ENCODE assay signal across 10 cellular contexts in genomic region chr3:48039487-48040190, GRCh38. TPM values are rescaled to one million over a fixed set of nuclear protein-coding genes. Genes with fewer than 3 reads are reported as not detected.
A peak's percentile ranks its signal among the peaks of the same experiment; 100 is the strongest.
DNase-seq lines count a peak whose midpoint lies in the region; ATAC-seq, FAIRE-seq and TF ChIP-seq lines count a peak whose summit lies in the region.
"Had no signal": no experiment of that assay in that cellular context is flagged by ENCODE, and none has a peak within 500 bp of the region (broad histone marks: within the 10 kb centered on the region; RNA-seq: fewer than 3 reads in every experiment).

No MANE protein-coding gene starts in this region.

- H2BK5ac ChIP-seq in H1 (ENCODE audit: low read depth, low read length): no peak overlapping the region

- no peak for FAIRE-seq in H1 (lab: Jason Lieb, UNC)
- FAIRE-seq: keratinocyte had no signal

- no peak overlapping the region; a peak in 1 of 4 replicates for H3K4me2 ChIP-seq in H1 (ENCODE audit: insufficient read depth in 1 of 2, low read depth in 2 of 2, low read length in 2 of 2)

- H4K20me1 ChIP-seq in H1 (replicated peaks in 1 of 2; ENCODE audit: control insufficient read depth in 1 of 2, insufficient read depth in 2 of 2, low read length in 2 of 2): no peaks in the 10 kb centered on the region

- H4K91ac ChIP-seq in H1 (replicated peaks; ENCODE audit: insufficient read length, low read length): no peak overlapping the region

- H3K23me2 ChIP-seq in H1 (ENCODE audit: low read depth, low read length): no peaks in the 10 kb centered on the region

- POLR2A ChIA-PET in H1 (lab: Charles Lee; ENCODE audit: partially characterized antibody): interaction anchor here (0.8 to 1.2 kb wide), 3 partner anchors 16 to 49 kb away, joined by 3 to 5 read pairs (median 3); no protein-coding TSS in a partner anchor
- POLR2A ChIA-PET in activated CD4-positive, alpha-beta T cell treated with anti-CD3 and anti-CD28 coated beads, Interleukin-2, amount 10 ng/mL, durations not matched to agents 7 days and 5 days (lab: Charles Lee): no interaction called here
- POLR2A ChIA-PET in T-cell (lab: Charles Lee): no interaction called here

- H3K18ac ChIP-seq in H1 (ENCODE audit: extremely low read depth, low read length): no peak overlapping the region

- peaks cover 0 to 6% (median under 1%) of the 10 kb centered on the region in 4 experiments; a peak in 3 of 7 replicates for H3K4me1 ChIP-seq in H1 (replicated peaks in 1 of 4; ENCODE audit: control insufficient read depth in 3 of 4, insufficient read depth in 4 of 4, low read length in 3 of 4)
- peaks cover 13% of the 10 kb centered on the region for H3K4me1 ChIP-seq in mucosa of stomach (ENCODE audit: control insufficient read depth, insufficient read depth, low read length)

- H3K36me3 Mint-ChIP-seq in activated CD4-positive, alpha-beta T cell treated with anti-CD3 and anti-CD28 coated beads, Interleukin-2, amount 10 ng/mL, durations not matched to agents 7 days and 5 days (ENCODE audit: low read depth): peaks cover 2% of the 10 kb centered on the region
- H3K36me3 Mint-ChIP-seq in T-cell: peaks cover 2% of the 10 kb centered on the region

- H2BK12ac ChIP-seq in H1 (ENCODE audit: low read depth, low read length): no peak overlapping the region

- WGBS in H1 (ENCODE audit: extremely low coverage in 1 of 2, insufficient coverage in 1 of 2, insufficient read length in 1 of 2, insufficient replicate concordance in 2 of 2, low coverage in 1 of 2, low lambda C conversion rate in 2 of 2, missing lambda C conversion rate in 1 of 2), 2 experiments: 54% methylated on average over 1 of the region's 1 CpG; no CpG with 5 or more reads in 1 of the 2 experiments

- no peak overlapping the region for H3K4me3 Mint-ChIP-seq in activated CD4-positive, alpha-beta T cell treated with anti-CD3 and anti-CD28 coated beads, Interleukin-2, amount 10 ng/mL, durations not matched to agents 7 days and 5 days
- H3K4me3 Mint-ChIP-seq in T-cell: no peak overlapping the region

- H3K9me3 ChIP-seq in H1 (ENCODE audit: insufficient read depth in 2 of 2, low read depth in 1 of 2, low read length in 1 of 2) (no peaks in the 10 kb centered on the region), mucosa of stomach (ENCODE audit: control insufficient read depth, low read length) (no peaks in the 10 kb centered on the region)

- peak; percentile 72 for DNase-seq in AG08395 (ENCODE audit: low spot score)
- DNase-seq in LHCN-M2 (ENCODE audit: low read depth): peak; percentile 70
- no peak for DNase-seq in H1 (ENCODE audit: low read depth in 1 of 2, low spot score in 2 of 2)
- DNase-seq in activated CD4-positive, alpha-beta T cell treated with anti-CD3 and anti-CD28 coated beads, Interleukin-2, amount 10 ng/mL, durations not matched to agents 7 days and 5 days: no peak
- no peak for DNase-seq in NCI-H345 treated with DMSO at 0.1 percent for 48 hours (lab: John Stamatoyannopoulos, UW; ENCODE audit: unreplicated experiment)
- DNase-seq in T-cell: no peak
- DNase-seq: SHP77 had no signal

- H2AK5ac ChIP-seq in H1 (ENCODE audit: low read depth, low read length): no peak overlapping the region

- H3K27me3 Mint-ChIP-seq in activated CD4-positive, alpha-beta T cell treated with anti-CD3 and anti-CD28 coated beads, Interleukin-2, amount 10 ng/mL, durations not matched to agents 7 days and 5 days: no peaks in the 10 kb centered on the region
- H3K27me3 Mint-ChIP-seq in T-cell: no peaks in the 10 kb centered on the region

- no peak overlapping the region for H3K4me3 ChIP-seq in H1 (ENCODE audit: extremely low read depth in 1 of 4, insufficient read depth in 2 of 4, low read depth in 3 of 4, low read length in 4 of 4)
- no peak overlapping the region for H3K4me3 ChIP-seq in mucosa of stomach (ENCODE audit: low read length)

- no peak overlapping the region for H3K27ac Mint-ChIP-seq in activated CD4-positive, alpha-beta T cell treated with anti-CD3 and anti-CD28 coated beads, Interleukin-2, amount 10 ng/mL, durations not matched to agents 7 days and 5 days
- H3K27ac Mint-ChIP-seq in T-cell: no peak overlapping the region

- TF ChIP-seq CTCF in H1 (IDR thresholded peaks at IDR 0.05; ENCODE audit: control extremely low read depth in 1 of 3, insufficient read depth in 1 of 3, low read depth in 1 of 3, low read length in 3 of 3): no peak

- H2AFZ ChIP-seq in H1 (ENCODE audit: low read length): no peak overlapping the region

- H2BK120ac ChIP-seq in H1 (replicated peaks; ENCODE audit: low read depth, low read length): no peak overlapping the region

- H3K9ac ChIP-seq in H1 (replicated peaks in 1 of 4; ENCODE audit: extremely low read depth in 1 of 4, low read depth in 3 of 4, low read length in 3 of 4): no peak overlapping the region
- H3K9ac ChIP-seq in mucosa of stomach (ENCODE audit: low read length): peak overlapping the region; percentile 9

- peaks cover 22% of the 10 kb centered on the region for H3K4me1 Mint-ChIP-seq in activated CD4-positive, alpha-beta T cell treated with anti-CD3 and anti-CD28 coated beads, Interleukin-2, amount 10 ng/mL, durations not matched to agents 7 days and 5 days
- peaks cover 18 to 25% (median 21%) of the 10 kb centered on the region in 3 donors for H3K4me1 Mint-ChIP-seq in T-cell

- H3K79me2 ChIP-seq in H1 (ENCODE audit: control insufficient read depth in 1 of 2, insufficient read depth in 2 of 2, low read length in 2 of 2): peaks cover 0 to 69% of the 10 kb centered on the region in 2 experiments; a peak in 2 of 4 replicates

- no peaks in the 10 kb centered on the region for H3K36me3 ChIP-seq in H1 (ENCODE audit: control insufficient read depth in 2 of 4, insufficient read depth in 4 of 4, low read length in 3 of 4)
- H3K36me3 ChIP-seq in mucosa of stomach (ENCODE audit: control insufficient read depth, insufficient read depth, low read length): no peaks in the 10 kb centered on the region

- H3K56ac ChIP-seq in H1 (replicated peaks; ENCODE audit: insufficient read length, low read depth, low read length): no peak overlapping the region

- no peak overlapping the region for H3K23ac ChIP-seq in H1 (ENCODE audit: insufficient read length)

- H4K5ac ChIP-seq in H1 (ENCODE audit: insufficient read length, low read depth, low read length): peak overlapping the region; percentile 60

- H3K27ac ChIP-seq in H1 (ENCODE audit: low read depth, low read length): no peak overlapping the region

- no peak for ATAC-seq in HG03521 (IDR thresholded peaks at IDR 0.05; ENCODE audit: unreplicated experiment)
- no peak for ATAC-seq in T-cell (replicated peaks in 1 of 4)

- no peak for TF ChIP-seq RAD21 in H1 (IDR thresholded peaks at IDR 0.05 in 1 of 2, conservative IDR thresholded peaks at IDR 0.05 in 1 of 2; ENCODE audit: low read depth in 2 of 2, low read length in 2 of 2)

- no peak overlapping the region for H2BK20ac ChIP-seq in H1 (ENCODE audit: low read length)

- no peak for TF ChIP-seq EP300 in H1 (IDR thresholded peaks at IDR 0.05; ENCODE audit: borderline replicate concordance in 1 of 2, low read depth in 2 of 2, low read length in 2 of 2)

- H3K79me1 ChIP-seq in H1 (ENCODE audit: low read depth, low read length): no peaks in the 10 kb centered on the region; the same call in 1 of the 2 replicates

- CTCF ChIA-PET in H1 (lab: Charles Lee; ENCODE audit: partially characterized antibody): interaction anchor here (0.6 to 1.0 kb wide), 5 partner anchors 107 to 242 kb away, joined by 3 to 6 read pairs (median 4); no protein-coding TSS in a partner anchor
- CTCF ChIA-PET in activated CD4-positive, alpha-beta T cell treated with anti-CD3 and anti-CD28 coated beads, Interleukin-2, amount 10 ng/mL, durations not matched to agents 7 days and 5 days (lab: Charles Lee): interaction anchor here (0.6 kb wide), 1 partner anchor 109 kb away, joined by 4 read pairs; no protein-coding TSS in a partner anchor
- CTCF ChIA-PET in T-cell (lab: Charles Lee): interaction anchor here in 1 of 2 donors (0.6 to 0.7 kb wide), 2 partner anchors 10 to 48 kb away, joined by 3 read pairs; no protein-coding TSS in a partner anchor

- no peak for TF ChIP-seq POLR2A in H1 (IDR thresholded peaks at IDR 0.05; ENCODE audit: control extremely low read depth in 1 of 2, low read depth in 2 of 2, low read length in 2 of 2)

- H4K8ac ChIP-seq in H1 (ENCODE audit: extremely low read depth, insufficient read depth, low read length): no peak overlapping the region

- H3K27me3 ChIP-seq in H1 (replicated peaks in 1 of 4; ENCODE audit: control insufficient read depth in 3 of 4, extremely low read depth in 1 of 4, insufficient read depth in 3 of 4, low read length in 3 of 4): no peaks in the 10 kb centered on the region
- H3K27me3 ChIP-seq in mucosa of stomach (ENCODE audit: control insufficient read depth, insufficient read depth, low read length): no peaks in the 10 kb centered on the region

- no peak overlapping the region for H3K4ac ChIP-seq in H1 (replicated peaks; ENCODE audit: insufficient read length, low read depth, low read length)

- H2BK15ac ChIP-seq in H1 (ENCODE audit: low read length): no peak overlapping the region

- H3K14ac ChIP-seq in H1 (ENCODE audit: insufficient read length): no peak overlapping the region

- no peaks in the 10 kb centered on the region for H3K9me3 Mint-ChIP-seq in activated CD4-positive, alpha-beta T cell treated with anti-CD3 and anti-CD28 coated beads, Interleukin-2, amount 10 ng/mL, durations not matched to agents 7 days and 5 days
- no peaks in the 10 kb centered on the region for H3K9me3 Mint-ChIP-seq in T-cell

TF ChIP-seq in H1, 55 proteins besides CTCF, POLR2A, EP300 and RAD21:
- TF ChIP-seq FOSL1 (IDR thresholded peaks at IDR 0.05; ENCODE audit: insufficient read depth, low read depth, low read length) (no peak), RFX5 (IDR thresholded peaks at IDR 0.05; ENCODE audit: borderline replicate concordance, low read depth, low read length) (no peak), JUND (IDR thresholded peaks at IDR 0.05; ENCODE audit: low read length) (peak; percentile 63; the same call in 1 of the 2 replicates)

RNA-seq across cellular contexts. Expression of gene MAP4, which starts 23.4 kb away (rescaled TPM):
- total RNA-seq in LHCN-M2 (2014; rRNA removed) (90.6 and 106 TPM in 2 replicates), T-cell (10 to 100 TPM; 60.7 to 85.1 (median 76.7) TPM)
- polyA plus RNA-seq in LHCN-M2 (2012): 198 TPM
- 172 and 179 TPM in 2 replicates for total RNA-seq in H1 (2021; fragmentation: NEBNext Ultra II Directional; extraction: Animal tissue kit (Norgen Biotek cat#: 25700))
- polyA plus RNA-seq in H1 (2011; rRNA removed): 67.0 and 74.9 TPM in 2 replicates
- polyA plus RNA-seq in H1 (2011; cell fraction: cytosol; rRNA removed): 50.8 TPM
- polyA plus RNA-seq in H1 (2011; cell fraction: nucleus; rRNA removed): 94.8 TPM
- polyA plus RNA-seq in H1 (2012, experiment 1 of 2): 121 to 134 TPM (median 127 TPM) in 4 replicates
- polyA plus RNA-seq in H1 (2012, experiment 2 of 2): 56.4 TPM
- polyA plus RNA-seq in H1 (2013, experiment 1 of 2): 95.9 TPM
- 91.9 TPM for polyA plus RNA-seq in H1 (2013, experiment 2 of 2)
- polyA minus RNA-seq in H1 (2011; rRNA and poly(A)+ RNA removed): 79.2 and 80.5 TPM in 2 replicates
- polyA minus RNA-seq in H1 (2011; cell fraction: cytosol; rRNA and poly(A)+ RNA removed): 69.9 TPM
- 63.4 TPM for polyA minus RNA-seq in H1 (2011; cell fraction: nucleus; rRNA and poly(A)+ RNA removed)
- 100 to 1,000 TPM; 106 to 110 TPM for total RNA-seq in activated CD4-positive, alpha-beta T cell treated with anti-CD3 and anti-CD28 coated beads, Interleukin-2, amount 10 ng/mL, durations not matched to agents 7 days and 5 days

Comparison
In these comparisons a context has a peak if more than half of its experiments do, and no peak if none do; other contexts are left out.
1. DNase-seq: peak in AG08395 (single experiment) and LHCN-M2 (single experiment); none in H1 (0 of 2), activated CD4-positive, alpha-beta T cell treated with anti-CD3 and anti-CD28 coated beads, Interleukin-2, amount 10 ng/mL, durations not matched to agents 7 days and 5 days (single experiment), NCI-H345 treated with DMSO at 0.1 percent for 48 hours (single experiment) and T-cell (0 of 34).